Comparison of ENCODE assay signal across 17 cellular contexts in the genomic region with DNA sequence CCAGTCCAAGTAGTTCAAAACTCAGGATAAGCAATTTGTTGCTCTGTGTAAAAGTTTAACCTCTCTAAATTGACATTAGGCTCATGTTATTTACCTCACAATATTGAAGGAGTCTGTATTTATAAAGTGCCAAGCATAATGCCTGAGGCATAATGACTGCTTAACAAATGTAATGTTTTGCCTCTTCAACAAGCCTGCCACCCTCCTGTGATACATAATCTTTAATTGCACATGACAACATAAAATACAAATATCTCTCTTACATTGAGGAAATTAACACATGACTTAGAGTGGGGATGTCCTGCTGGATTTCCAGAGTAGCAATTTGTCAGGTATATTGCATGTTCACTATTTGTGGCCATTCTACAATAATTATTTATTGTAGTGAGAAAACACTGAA.
DNase-seq lines count a peak whose midpoint lies in the region; ATAC-seq and TF ChIP-seq lines count a peak whose summit lies in the region.
"Had no signal": no experiment of that assay in that cellular context is flagged by ENCODE, and none has a peak within 500 bp of the region (broad histone marks: within the 10 kb centered on the region; RNA-seq: fewer than 3 reads in every experiment).

No MANE protein-coding gene starts in this region.

- DNase-seq in SK-N-SH: peak; percentile 4
- peak; percentile 86 to 97 for DNase-seq in NCI-H2081 (lab: John Stamatoyannopoulos, UW)
- peak; percentile 100 for DNase-seq in NCI-H69 (lab: John Stamatoyannopoulos, UW)
- no peak for DNase-seq in stimulated activated CD4-positive, alpha-beta T cell treated with anti-CD3 and anti-CD28 coated beads, Interleukin-2, amount 100 ng/mL, for 48 hours
- DNase-seq in GOT3 (lab: John Stamatoyannopoulos, UW): no peak
- DNase-seq in stimulated activated CD4-positive, alpha-beta T cell treated with anti-CD3 and anti-CD28 coated beads, Interleukin-4, amount 100 ng/mL, for 4 hours: no peak
- DNase-seq: CD8-positive, alpha-beta T cell; GF-D8; GM23248; NCI-H187; NCI-H446 treated with DMSO at 0.1 percent for 48 hours; NK-92 treated with Interleukin-12 subunit alpha and Interleukin-12 subunit beta, amount 100 ng/mL, for 24 hours; SHP77 treated with DMSO at 0.1 percent for 48 hours; T-helper 17 cell had no signal

- no peaks in the 10 kb centered on the region for H3K79me2 ChIP-seq in SK-N-SH (ENCODE audit: insufficient read depth)

- no peak for ATAC-seq in SK-N-SH treated with all-trans-retinoic acid at 6 μM for 48 hours
- ATAC-seq: CD8-positive, alpha-beta T cell; K562; T-helper 17 cell had no signal

- CTCF ChIA-PET in SK-N-SH (lab: Yijun Ruan, JAX): no interaction called here

- no peak for TF ChIP-seq RAD21 in SK-N-SH (IDR thresholded peaks at IDR 0.05; ENCODE audit: low read length)

- no peak for TF ChIP-seq CTCF in SK-N-SH (IDR thresholded peaks at IDR 0.05)

- H3F3A ChIP-seq in SK-N-SH (replicated peaks; ENCODE audit: insufficient read depth): no peaks in the 10 kb centered on the region

- H3K4me1 ChIP-seq in SK-N-SH (ENCODE audit: control insufficient read depth in 1 of 2, insufficient read depth in 2 of 2, low read depth in 1 of 2, low read length in 1 of 2): no peaks in the 10 kb centered on the region; a peak in 2 of 4 replicates
- H3K4me1 ChIP-seq: BLaER1 had no signal

- no peaks in the 10 kb centered on the region for H3K36me3 ChIP-seq in SK-N-SH (replicated peaks in 1 of 2; ENCODE audit: control insufficient read depth in 1 of 2, insufficient read depth in 2 of 2, low read length in 1 of 2)
- H3K36me3 ChIP-seq: BLaER1 had no signal

- no peak overlapping the region for H2AFZ ChIP-seq in SK-N-SH (ENCODE audit: low read depth)
- H2AFZ ChIP-seq: GM23248 had no signal

- H3K9ac ChIP-seq in SK-N-SH: no peak overlapping the region
- H3K9ac ChIP-seq: BLaER1, GM23248 had no signal

- peak in 1 of 2 experiments; percentile 66; a peak in 2 of 4 replicates for TF ChIP-seq EP300 in SK-N-SH (IDR thresholded peaks at IDR 0.05; ENCODE audit: borderline replicate concordance in 1 of 2, low read depth in 1 of 2, low read length in 1 of 2)

- no peaks in the 10 kb centered on the region for H3K9me2 ChIP-seq in SK-N-SH

- no peak overlapping the region for H3K4me3 ChIP-seq in SK-N-SH (ENCODE audit: low read depth in 2 of 2, low read length in 1 of 2)
- H3K4me3 ChIP-seq: BLaER1, GM23248, K562 had no signal

- no peak overlapping the region for H3K4me2 ChIP-seq in SK-N-SH
- H3K4me2 ChIP-seq: BLaER1 had no signal

- no peaks in the 10 kb centered on the region for H3K9me3 ChIP-seq in SK-N-SH
- H3K9me3 ChIP-seq: BLaER1 had no signal

- H3K27ac ChIP-seq in SK-N-SH (ENCODE audit: low read depth in 2 of 2, low read length in 1 of 2): peak overlapping the region in 1 of 2 experiments; percentile 76; a peak in 2 of 4 replicates
- H3K27ac ChIP-seq: BLaER1, GM23248 had no signal

- no peaks in the 10 kb centered on the region for H3K27me3 ChIP-seq in SK-N-SH (ENCODE audit: insufficient read depth)
- H3K27me3 ChIP-seq: BLaER1 had no signal

- H4K20me1 ChIP-seq in SK-N-SH (ENCODE audit: insufficient read depth): no peaks in the 10 kb centered on the region
- H4K20me1 ChIP-seq: BLaER1 had no signal

- POLR2A ChIA-PET in SK-N-SH (lab: Yijun Ruan, JAX): no interaction called here

TF ChIP-seq in SK-N-SH, 30 proteins besides CTCF, POLR2A, EP300 and RAD21:
- peak; percentile 75 for TF ChIP-seq GATA2 (CRISPR knock-in tag; IDR thresholded peaks at IDR 0.05)
- TF ChIP-seq EZH2phosphoT487 (IDR thresholded peaks at IDR 0.05; ENCODE audit: borderline replicate concordance, low read depth): no peak
- TF ChIP-seq FOXJ3 (CRISPR knock-in tag; IDR thresholded peaks at IDR 0.05): peak; percentile 73
TF ChIP-seq in SK-N-SH: peak in this region for 2.

TF ChIP-seq in SK-N-SH treated with all-trans-retinoic acid at 6 μM for 48 hours, 23 proteins besides CTCF, POLR2A, EP300 and RAD21:
- TF ChIP-seq, protein P1, sequence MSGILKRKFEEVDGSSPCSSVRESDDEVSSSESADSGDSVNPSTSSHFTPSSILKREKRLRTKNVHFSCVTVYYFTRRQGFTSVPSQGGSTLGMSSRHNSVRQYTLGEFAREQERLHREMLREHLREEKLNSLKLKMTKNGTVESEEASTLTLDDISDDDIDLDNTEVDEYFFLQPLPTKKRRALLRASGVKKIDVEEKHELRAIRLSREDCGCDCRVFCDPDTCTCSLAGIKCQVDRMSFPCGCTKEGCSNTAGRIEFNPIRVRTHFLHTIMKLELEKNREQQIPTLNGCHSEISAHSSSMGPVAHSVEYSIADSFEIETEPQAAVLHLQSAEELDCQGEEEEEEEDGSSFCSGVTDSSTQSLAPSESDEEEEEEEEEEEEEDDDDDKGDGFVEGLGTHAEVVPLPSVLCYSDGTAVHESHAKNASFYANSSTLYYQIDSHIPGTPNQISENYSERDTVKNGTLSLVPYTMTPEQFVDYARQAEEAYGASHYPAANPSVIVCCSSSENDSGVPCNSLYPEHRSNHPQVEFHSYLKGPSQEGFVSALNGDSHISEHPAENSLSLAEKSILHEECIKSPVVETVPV (CRISPR knock-in tag; IDR thresholded peaks at IDR 0.05): no peak
- TF ChIP-seq ZC3H10 (CRISPR knock-in tag; IDR thresholded peaks at IDR 0.05) (no peak), RARB (CRISPR knock-in tag; IDR thresholded peaks at IDR 0.05) (no peak), ZFP3 (CRISPR knock-in tag; IDR thresholded peaks at IDR 0.05) (no peak), TCF4 (CRISPR knock-in tag; IDR thresholded peaks at IDR 0.05; ENCODE audit: borderline replicate concordance) (no peak), ESRRG (CRISPR knock-in tag; IDR thresholded peaks at IDR 0.05) (no peak), GLIS3 (CRISPR knock-in tag; IDR thresholded peaks at IDR 0.05) (no peak)
- TF ChIP-seq, protein P2, sequence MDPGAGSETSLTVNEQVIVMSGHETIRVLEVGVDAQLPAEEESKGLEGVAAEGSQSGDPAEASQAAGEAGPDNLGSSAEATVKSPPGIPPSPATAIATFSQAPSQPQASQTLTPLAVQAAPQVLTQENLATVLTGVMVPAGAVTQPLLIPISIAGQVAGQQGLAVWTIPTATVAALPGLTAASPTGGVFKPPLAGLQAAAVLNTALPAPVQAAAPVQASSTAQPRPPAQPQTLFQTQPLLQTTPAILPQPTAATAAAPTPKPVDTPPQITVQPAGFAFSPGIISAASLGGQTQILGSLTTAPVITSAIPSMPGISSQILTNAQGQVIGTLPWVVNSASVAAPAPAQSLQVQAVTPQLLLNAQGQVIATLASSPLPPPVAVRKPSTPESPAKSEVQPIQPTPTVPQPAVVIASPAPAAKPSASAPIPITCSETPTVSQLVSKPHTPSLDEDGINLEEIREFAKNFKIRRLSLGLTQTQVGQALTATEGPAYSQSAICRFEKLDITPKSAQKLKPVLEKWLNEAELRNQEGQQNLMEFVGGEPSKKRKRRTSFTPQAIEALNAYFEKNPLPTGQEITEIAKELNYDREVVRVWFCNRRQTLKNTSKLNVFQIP (CRISPR knock-in tag; IDR thresholded peaks at IDR 0.05; ENCODE audit: borderline replicate concordance, low read depth): no peak

Comparison
In these comparisons a context has a peak if more than half of its experiments do, and no peak if none do; other contexts are left out.
1. DNase-seq: peak in SK-N-SH (single experiment), NCI-H2081 (2 of 2) and NCI-H69 (single experiment); none in stimulated activated CD4-positive, alpha-beta T cell treated with anti-CD3 and anti-CD28 coated beads, Interleukin-2, amount 100 ng/mL, for 48 hours (0 of 2), GOT3 (single experiment) and stimulated activated CD4-positive, alpha-beta T cell treated with anti-CD3 and anti-CD28 coated beads, Interleukin-4, amount 100 ng/mL, for 4 hours (0 of 2).